ENCODE assay signal across 7 cellular contexts in genomic region chrX:25897758-25898157, GRCh38.
"Had no signal": no experiment of that assay in that cellular context is flagged by ENCODE, and none has a peak within 500 bp of the region (broad histone marks: within the 10 kb centered on the region; RNA-seq: fewer than 3 reads in every experiment).

No MANE protein-coding gene starts in this region.

- FAIRE-seq: HTR-8/SVneo, K562 had no signal

- ATAC-seq: K562 had no signal

- H3K4me3 ChIP-seq: K562 had no signal

- H3K9ac ChIP-seq: KMS-11 had no signal

- H3K4me2 ChIP-seq: KMS-11 had no signal

- H3K27ac ChIP-seq: HL-60, KMS-11 had no signal

- DNase-seq: IMR-90, KBM-7, KG1 had no signal
